Comparison of ENCODE assay signal across 17 cellular contexts in the genomic region with DNA sequence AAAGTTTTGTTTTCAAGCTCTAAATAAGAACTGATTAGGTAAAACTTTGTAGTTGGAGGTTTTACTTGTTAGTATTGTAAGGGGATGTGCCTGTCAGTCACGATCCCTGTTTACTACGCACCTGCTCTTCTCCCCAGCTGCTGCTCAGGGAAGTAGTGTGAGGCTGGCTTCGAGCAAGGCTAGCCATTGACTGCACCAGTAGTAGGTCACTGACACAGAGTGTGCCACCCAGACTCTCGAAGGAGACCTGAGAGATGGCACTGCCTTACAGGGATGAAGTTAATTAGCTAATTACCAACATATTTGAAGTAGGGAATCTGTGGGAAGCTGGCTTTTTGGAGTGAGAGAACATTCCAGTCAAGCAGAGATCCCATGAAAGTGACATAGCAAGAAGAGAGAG.
"Had no signal": no experiment of that assay in that cellular context is flagged by ENCODE, and none has a peak within 500 bp of the region (broad histone marks: within the 10 kb centered on the region; RNA-seq: fewer than 3 reads in every experiment).

No MANE protein-coding gene starts in this region.

- H3K27ac ChIP-seq: cardiac muscle cell, esophagus muscularis mucosa, gastroesophageal sphincter, heart left ventricle, left ventricle myocardium inferior, prostate gland, right atrium auricular region, suprapubic skin, transverse colon, vagina had no signal

- H3K4me1 ChIP-seq: esophagus muscularis mucosa, gastroesophageal sphincter, heart left ventricle, left ventricle myocardium inferior, prostate gland, right atrium auricular region, suprapubic skin, transverse colon, vagina had no signal

- H3K4me3 ChIP-seq: cardiac muscle cell, esophagus muscularis mucosa, gastroesophageal sphincter, heart left ventricle, left ventricle myocardium inferior, prostate gland, right atrium auricular region, suprapubic skin, transverse colon, vagina had no signal

- ATAC-seq: gastroesophageal sphincter; heart left ventricle; stimulated activated naive CD8-positive, alpha-beta T cell treated with anti-CD3 and anti-CD28 coated beads, Interleukin-15, amount 100 ng/mL, for 72 hours had no signal

- H3K27me3 ChIP-seq: right atrium auricular region, vagina had no signal

- H3K9me3 ChIP-seq: esophagus muscularis mucosa, gastroesophageal sphincter, heart left ventricle, left ventricle myocardium inferior, prostate gland, right atrium auricular region, suprapubic skin, transverse colon, vagina had no signal

- DNase-seq: activated CD4-positive, alpha-beta T cell treated with anti-CD3 and anti-CD28 coated beads for 1 hour; activated CD4-positive, alpha-beta T cell treated with anti-CD3 and anti-CD28 coated beads, Interleukin-2, amount 50 U/mL, for 4 hours; amniotic stem cell; effector CD8-positive, alpha-beta T cell; heart left ventricle; kidney glomerular epithelial cell; left ventricle myocardium inferior; stimulated activated CD4-positive, alpha-beta T cell treated with anti-CD3 and anti-CD28 coated beads, Interleukin-2, amount 100 ng/mL, for 48 hours; stimulated activated naive CD8-positive, alpha-beta T cell treated with anti-CD3 and anti-CD28 coated beads, Interleukin-15, amount 100 ng/mL, for 72 hours; transverse colon had no signal
